27 cellular contexts compared by ENCODE assay signal in genomic region chr14:89440997-89441909, GRCh38. TPM values are rescaled to one million over a fixed set of nuclear protein-coding genes. Genes with fewer than 3 reads are reported as not detected.
DNase-seq lines count a peak whose midpoint lies in the region; ATAC-seq, FAIRE-seq and TF ChIP-seq lines count a peak whose summit lies in the region.
"Had no signal": no experiment of that assay in that cellular context is flagged by ENCODE, and none has a peak within 500 bp of the region (broad histone marks: within the 10 kb centered on the region; RNA-seq: fewer than 3 reads in every experiment).

No MANE protein-coding gene starts in this region.

- H3K14ac ChIP-seq in H9 (ENCODE audit: insufficient read depth, low read length): no peak overlapping the region; the same call in 1 of the 2 replicates

- peak overlapping the region; percentile 80 for H2BK12ac ChIP-seq in H9 (ENCODE audit: insufficient read length, low read depth, low read length)

- H3K9me1 ChIP-seq in K562 (ENCODE audit: control insufficient read depth, insufficient read depth, low read length): no peaks in the 10 kb centered on the region

- H3K79me2 ChIP-seq in H9 (ENCODE audit: insufficient read depth, low read length) (peaks cover 2% of the 10 kb centered on the region; the same call in 1 of the 2 replicates), K562 (ENCODE audit: control insufficient read depth, insufficient read depth, low read length) (no peaks in the 10 kb centered on the region)

- peak overlapping the region; percentile 68 for H3K18ac ChIP-seq in H9 (ENCODE audit: insufficient read length, low read depth, low read length)

- no TSS peak for BruUV-seq in K562 (replicated peaks; lab: Mats Ljungman, UMichigan)
- BruUV-seq in Calu3 (replicated peaks; lab: Mats Ljungman, UMichigan): no TSS peak

- H4K20me1 ChIP-seq in H9 (ENCODE audit: control insufficient read depth, insufficient read depth, insufficient read length) (no peaks in the 10 kb centered on the region), K562 (replicated peaks; ENCODE audit: control insufficient read depth, insufficient read depth, low read length) (no peaks in the 10 kb centered on the region)

- TF ChIP-seq POLR2A in K562 (conservative IDR thresholded peaks at IDR 0.05): no peak

- FAIRE-seq in K562 (lab: Jason Lieb, UNC): no peak
- FAIRE-seq: RCC 7860 had no signal

- no peak overlapping the region for H4K91ac ChIP-seq in H9 (ENCODE audit: insufficient read length, low read depth, low read length)

- peak overlapping the region; percentile 21 for H3K27ac Mint-ChIP-seq in CD8-positive, alpha-beta T cell
- H3K27ac Mint-ChIP-seq in H9 (peak overlapping the region; percentile 97 to 99 (median 99)), Calu3 (ENCODE audit: unreplicated experiment) (no peak overlapping the region)
- H3K27ac Mint-ChIP-seq: activated CD4-positive, alpha-beta memory T cell treated with anti-CD3 and anti-CD28 coated beads for 36 hours; stimulated activated naive CD8-positive, alpha-beta T cell treated with anti-CD3 and anti-CD28 coated beads, Interleukin-15, Interleukin-2, amounts not matched to agents 100 ng/mL and 50 ng/mL, for 24 hours had no signal

- no peak overlapping the region for H3K4me3 ChIP-seq in CD8-positive, alpha-beta T cell (ENCODE audit: low read depth, low read length)
- no peak overlapping the region for H3K4me3 ChIP-seq in K562
- H3K4me3 ChIP-seq in iPS-20b (ENCODE audit: low read length): peak overlapping the region; percentile 48; the same call in 1 of the 2 replicates
- H3K4me3 ChIP-seq: cardiac muscle cell, dorsolateral prefrontal cortex, spleen, thyroid gland had no signal

- in situ Hi-C loops in K562 (cut with MboI): no loop called here

- no peak overlapping the region for H2AFZ ChIP-seq in H9 (ENCODE audit: low read length)
- no peak overlapping the region for H2AFZ ChIP-seq in K562 (ENCODE audit: low read depth, low read length)

- H3K56ac ChIP-seq in H9 (ENCODE audit: insufficient read length, low read depth, low read length): no peak overlapping the region

- no peak overlapping the region for H2BK20ac ChIP-seq in H9 (ENCODE audit: low read depth, low read length, poor library complexity, severe bottlenecking)

- no peak for TF ChIP-seq EP300 in K562 (IDR thresholded peaks at IDR 0.05; ENCODE audit: low read length)

- H4K8ac ChIP-seq in H9 (replicated peaks; ENCODE audit: insufficient read length, low read depth, low read length): no peak overlapping the region

- no peak overlapping the region for H3T11ph ChIP-seq in H9 (ENCODE audit: low read length)

- H3K4me3 Mint-ChIP-seq in CD8-positive, alpha-beta T cell: no peak overlapping the region
- peak overlapping the region; percentile 17 to 65 for H3K4me3 Mint-ChIP-seq in H9
- H3K4me3 Mint-ChIP-seq in Calu3 (ENCODE audit: low read depth, unreplicated experiment): no peak overlapping the region
- H3K4me3 Mint-ChIP-seq: activated CD4-positive, alpha-beta memory T cell treated with anti-CD3 and anti-CD28 coated beads for 36 hours; CD14-positive monocyte; naive thymus-derived CD8-positive, alpha-beta T cell; stimulated activated naive CD8-positive, alpha-beta T cell treated with anti-CD3 and anti-CD28 coated beads, Interleukin-15, Interleukin-2, amounts not matched to agents 100 ng/mL and 50 ng/mL, for 24 hours had no signal

- H3K23me2 ChIP-seq in H9 (ENCODE audit: insufficient read length, low read depth, low read length, poor library complexity, severe bottlenecking): no peaks in the 10 kb centered on the region

- POLR2A ChIA-PET in CD8-positive, alpha-beta T cell (lab: Charles Lee): no interaction called here
- POLR2A ChIA-PET in K562 (lab: Yijun Ruan, JAX): interaction anchor here (0.6 kb wide), 1 partner anchor 89 kb away, joined by 3 read pairs; no protein-coding TSS in a partner anchor

- no peak overlapping the region for H3K4ac ChIP-seq in H9 (ENCODE audit: low read depth, low read length)

- no peaks in the 10 kb centered on the region for H3K9me3 ChIP-seq in CD8-positive, alpha-beta T cell (ENCODE audit: low read length)
- H3K9me3 ChIP-seq in H9 (ENCODE audit: control insufficient read depth, low read depth, low read length) (no peaks in the 10 kb centered on the region), K562 (replicated peaks; ENCODE audit: control insufficient read depth, insufficient read depth, low read depth, low read length) (no peaks in the 10 kb centered on the region), iPS-20b (ENCODE audit: insufficient read depth, low read depth, low read length) (no peaks in the 10 kb centered on the region)
- H3K9me3 ChIP-seq: spleen, thyroid gland had no signal

- no peak for ATAC-seq in CD8-positive, alpha-beta T cell
- ATAC-seq in K562: peak; percentile 78
- ATAC-seq: left cardiac atrium; naive thymus-derived CD8-positive, alpha-beta T cell had no signal

- H2BK15ac ChIP-seq in H9 (ENCODE audit: low read depth, low read length): no peak overlapping the region

- H3K4me2 ChIP-seq in H9 (ENCODE audit: insufficient read depth, insufficient read length, low read length): peak overlapping the region; percentile 66
- H3K4me2 ChIP-seq in K562 (ENCODE audit: insufficient read depth, low read length): no peak overlapping the region

- no peak overlapping the region for H2BK5ac ChIP-seq in H9 (ENCODE audit: insufficient read length, low read length)

- no peaks in the 10 kb centered on the region for H3K9me3 Mint-ChIP-seq in CD8-positive, alpha-beta T cell
- H3K9me3 Mint-ChIP-seq in H9 (no peaks in the 10 kb centered on the region; a peak in 1 of 5 replicates), Calu3 (ENCODE audit: low read depth, unreplicated experiment) (no peaks in the 10 kb centered on the region)
- H3K9me3 Mint-ChIP-seq: stimulated activated naive CD8-positive, alpha-beta T cell treated with anti-CD3 and anti-CD28 coated beads, Interleukin-15, Interleukin-2, amounts not matched to agents 100 ng/mL and 50 ng/mL, for 24 hours had no signal

- no peak overlapping the region for H2BK120ac ChIP-seq in H9 (ENCODE audit: low read depth, low read length, poor library complexity, severe bottlenecking)

- H3K4me1 ChIP-seq in CD8-positive, alpha-beta T cell (ENCODE audit: insufficient read depth, low read length): peaks cover 39% of the 10 kb centered on the region
- H3K4me1 ChIP-seq in H9 (ENCODE audit: insufficient read depth, low read length) (peaks cover 19% of the 10 kb centered on the region; the same call in 1 of the 2 replicates), K562 (replicated peaks in 1 of 2; ENCODE audit: control insufficient read depth in 2 of 2, insufficient read depth in 2 of 2, low read length in 2 of 2) (no peaks in the 10 kb centered on the region; a peak in 1 of 5 replicates), iPS-20b (ENCODE audit: insufficient read depth, low read length) (peaks cover 30% of the 10 kb centered on the region)

- TF ChIP-seq RAD21 in K562 (CRISPR knock-in tag; conservative IDR thresholded peaks at IDR 0.05 in 1 of 2, IDR thresholded peaks at IDR 0.05 in 1 of 2): no peak

- peak overlapping the region; percentile 33 for H3K9ac ChIP-seq in H9 (ENCODE audit: extremely low read depth, insufficient read length, low read length)
- no peak overlapping the region for H3K9ac ChIP-seq in K562 (ENCODE audit: insufficient read depth in 1 of 2, low read depth in 2 of 2, low read length in 2 of 2)
- peak overlapping the region; percentile 66 for H3K9ac ChIP-seq in iPS-20b (ENCODE audit: low read depth, low read length)

- H3K79me1 ChIP-seq in H9 (ENCODE audit: insufficient read depth, low read depth, low read length, poor library complexity, severe bottlenecking): no peaks in the 10 kb centered on the region

- no peak for DNase-seq in CD8-positive, alpha-beta T cell
- peak; percentile 93 for DNase-seq in H9
- DNase-seq in K562 (ENCODE audit: extremely low read depth in 1 of 4, low spot score in 3 of 4): peak in 3 of 4 experiments; percentile 10 to 54 (median 21)
- DNase-seq in medulla oblongata (ENCODE audit: extremely low spot score): no peak
- DNase-seq in Calu3: no peak
- no peak for DNase-seq in AG08396 (ENCODE audit: low spot score)
- DNase-seq in NAMALWA (ENCODE audit: low spot score): no peak
- DNase-seq: activated CD4-positive, alpha-beta memory T cell treated with anti-CD3 and anti-CD28 coated beads for 36 hours; activated T-cell treated with anti-CD3 and anti-CD28 coated beads for 4 hours; anterior cingulate cortex; dorsolateral prefrontal cortex; GDM1; left cardiac atrium; naive thymus-derived CD8-positive, alpha-beta T cell; NCI-H1105 treated with DMSO at 0.1 percent for 48 hours; NCI-H2081; retina; spleen; stimulated activated CD4-positive, alpha-beta T cell treated with anti-CD3 and anti-CD28 coated beads, Interleukin-4, amount 100 ng/mL, for 24 hours; T-helper 2 cell; thyroid gland had no signal

- H3K27ac ChIP-seq in CD8-positive, alpha-beta T cell (ENCODE audit: low read depth, low read length): no peak overlapping the region
- H3K27ac ChIP-seq in H9 (ENCODE audit: insufficient read length, low read depth, low read length) (peak overlapping the region; percentile 93), K562 (ENCODE audit: extremely low read depth, low read depth, low read length) (no peak overlapping the region), iPS-20b (ENCODE audit: low read length) (peak overlapping the region; percentile 66)
- H3K27ac ChIP-seq: cardiac muscle cell, dorsolateral prefrontal cortex, epithelial cell of prostate, thyroid gland had no signal

- intact Hi-C loops in CD8-positive, alpha-beta T cell (cut with DNase I, micrococcal nuclease): no loop called here
- intact Hi-C loops in K562 (cut with micrococcal nuclease): no loop called here
- intact Hi-C loops in Calu3 (cut with micrococcal nuclease; ENCODE audit: unreplicated experiment): no loop called here

- no peak overlapping the region for H3K23ac ChIP-seq in H9 (ENCODE audit: insufficient read length, low read depth, low read length)

- no CpG with 5 or more reads among the region's 11 CpGs for WGBS in H9 (ENCODE audit: extremely low coverage, insufficient read length, low lambda C conversion rate)
- 9% methylated on average over 10 of the region's 11 CpGs for WGBS in K562 (ENCODE audit: insufficient coverage, low coverage, missing lambda C conversion rate)

- H3K27me3 ChIP-seq in CD8-positive, alpha-beta T cell (ENCODE audit: insufficient read depth, low read length): no peaks in the 10 kb centered on the region
- no peaks in the 10 kb centered on the region for H3K27me3 ChIP-seq in H9 (ENCODE audit: insufficient read depth, low read length)
- no peaks in the 10 kb centered on the region; a peak in 1 of 5 replicates for H3K27me3 ChIP-seq in K562 (ENCODE audit: control insufficient read depth in 2 of 2, insufficient read depth in 2 of 2, low read length in 2 of 2)
- H3K27me3 ChIP-seq in iPS-20b (ENCODE audit: insufficient read depth, low read length): no peaks in the 10 kb centered on the region
- H3K27me3 ChIP-seq: cardiac muscle cell, dorsolateral prefrontal cortex, spleen, thyroid gland had no signal

- TF ChIP-seq CTCF in CD8-positive, alpha-beta T cell (IDR thresholded peaks at IDR 0.05): no peak
- TF ChIP-seq CTCF in H9 (conservative IDR thresholded peaks at IDR 0.05): no peak
- TF ChIP-seq CTCF in K562 (IDR thresholded peaks at IDR 0.05 in 2 of 3, conservative IDR thresholded peaks at IDR 0.05 in 1 of 3; ENCODE audit: insufficient read depth in 2 of 3, low read depth in 1 of 3, low read length in 3 of 3): no peak
- TF ChIP-seq CTCF in Calu3 (IDR thresholded peaks at IDR 0.05; ENCODE audit: unreplicated experiment): no peak

- H2AK5ac ChIP-seq in H9 (ENCODE audit: insufficient read length, low read length): no peak overlapping the region

- H4K5ac ChIP-seq in H9 (ENCODE audit: insufficient read length, low read depth, low read length): peak overlapping the region; percentile 67

- CTCF ChIA-PET in CD8-positive, alpha-beta T cell (lab: Charles Lee): no interaction called here
- CTCF ChIA-PET in K562 (lab: Yijun Ruan, JAX; ENCODE audit: low intra/inter-chr PET ratio): no interaction called here
- CTCF ChIA-PET in Calu3 (lab: Charles Lee): no interaction called here

- no peaks in the 10 kb centered on the region for H3K36me3 ChIP-seq in CD8-positive, alpha-beta T cell (ENCODE audit: insufficient read depth, low read length)
- no peaks in the 10 kb centered on the region for H3K36me3 ChIP-seq in K562 (ENCODE audit: control insufficient read depth, insufficient read depth, low read length)
- 0 out of 2 replicates have a peak, but pooled peaks cover 2% of the 10 kb centered on the region for H3K36me3 ChIP-seq in iPS-20b (ENCODE audit: insufficient read depth, low read depth, low read length)
- H3K36me3 ChIP-seq: cardiac muscle cell, spleen, thyroid gland had no signal

- peaks cover 66% of the 10 kb centered on the region for H3K4me1 Mint-ChIP-seq in CD8-positive, alpha-beta T cell (ENCODE audit: low read depth)
- peaks cover 61 to 78% of the 10 kb centered on the region in 2 experiments for H3K4me1 Mint-ChIP-seq in H9
- H3K4me1 Mint-ChIP-seq in Calu3 (ENCODE audit: low read depth, unreplicated experiment): no peaks in the 10 kb centered on the region

- no peaks in the 10 kb centered on the region for H3K27me3 Mint-ChIP-seq in CD8-positive, alpha-beta T cell (ENCODE audit: low read depth)
- H3K27me3 Mint-ChIP-seq in H9 (ENCODE audit: low read depth): no peaks in the 10 kb centered on the region
- H3K27me3 Mint-ChIP-seq in Calu3 (ENCODE audit: unreplicated experiment): no peaks in the 10 kb centered on the region
- H3K27me3 Mint-ChIP-seq: activated CD4-positive, alpha-beta memory T cell treated with anti-CD3 and anti-CD28 coated beads for 36 hours; naive thymus-derived CD8-positive, alpha-beta T cell; stimulated activated naive CD8-positive, alpha-beta T cell treated with anti-CD3 and anti-CD28 coated beads, Interleukin-15, Interleukin-2, amounts not matched to agents 100 ng/mL and 50 ng/mL, for 24 hours had no signal

- peaks cover 20% of the 10 kb centered on the region for H3K36me3 Mint-ChIP-seq in CD8-positive, alpha-beta T cell
- H3K36me3 Mint-ChIP-seq in H9 (ENCODE audit: insufficient read depth in 1 of 3, low read depth in 3 of 3): peaks cover 7 to 12% (median 8%) of the 10 kb centered on the region in 3 experiments
- H3K36me3 Mint-ChIP-seq in Calu3 (ENCODE audit: insufficient read depth, unreplicated experiment): no peaks in the 10 kb centered on the region

RNA-seq across cellular contexts. Expression of gene FOXN3, which starts 24.2 kb away (rescaled TPM):
- total RNA-seq in CD8-positive, alpha-beta T cell: 100 to 1,000 TPM; 134 to 139 TPM
- 114 and 125 TPM in 2 replicates for total RNA-seq in H9 (2021)
- total RNA-seq in K562 (2011; cell fraction: chromatin; rRNA removed; ENCODE audit: low replicate concordance): 3.1 and 4.8 TPM in 2 replicates
- 1.8 and 2.0 TPM in 2 replicates for total RNA-seq in K562 (2011; cell fraction: nucleolus; rRNA removed)
- 2.7 and 3.7 TPM in 2 replicates for total RNA-seq in K562 (2011; cell fraction: nucleoplasm; rRNA removed)
- 0.50 and 2.0 TPM in 2 replicates for total RNA-seq in K562 (2014; rRNA removed)
- total RNA-seq in K562 (2014; rRNA removed; fragmentation: Illumina TruSeq; extraction: Trizol): 0.35 and 0.36 TPM in 2 replicates
- total RNA-seq in K562 (2015; rRNA removed; fragmentation: Illumina TruSeq; extraction: Trizol): 0.40 and 0.57 TPM in 2 replicates
- total RNA-seq in K562 (2021): 1.3 and 1.7 TPM in 2 replicates
- polyA plus RNA-seq in K562 (2011; rRNA removed): 0.36 and 0.79 TPM in 2 replicates
- polyA plus RNA-seq in K562 (2011; cell fraction: cytosol; rRNA removed): 0.15 and 0.29 TPM in 2 replicates
- 0.24 and 0.34 TPM in 2 replicates for polyA plus RNA-seq in K562 (2011; cell fraction: nucleus; rRNA removed)
- polyA plus RNA-seq in K562 (2012): 0.59 and 1.4 TPM in 2 replicates
- 0.55 and 0.66 TPM in 2 replicates for polyA plus RNA-seq in K562 (2014; fragmentation: Illumina TruSeq; extraction: Trizol)
- polyA plus RNA-seq in K562 (2014; fragmentation: Nextera tagmentation; extraction: Ambion mirVana): under 1 TPM; 0.07 to 0.39 TPM
- 0.32 and 0.57 TPM in 2 replicates for polyA plus RNA-seq in K562 (2014; rRNA removed)
- 0.42 and 0.48 TPM in 2 replicates for polyA minus RNA-seq in K562 (2011; rRNA and poly(A)+ RNA removed)
- 0.29 and 1.5 TPM in 2 replicates for polyA minus RNA-seq in K562 (2011; cell fraction: cytosol; rRNA and poly(A)+ RNA removed)
- polyA minus RNA-seq in K562 (2011; cell fraction: nucleus; rRNA and poly(A)+ RNA removed): 0.78 and 1.2 TPM in 2 replicates
- total RNA-seq in Calu3 (2022): 11.8 and 12.1 TPM in 2 replicates

Comparison
In these comparisons a context has a peak if more than half of its experiments do, and no peak if none do; other contexts are left out.
1. DNase-seq: peak in H9 (single experiment) and K562 (3 of 4); none in CD8-positive, alpha-beta T cell (0 of 7), medulla oblongata (single experiment), Calu3 (single experiment), AG08396 (single experiment) and NAMALWA (single experiment).
2. H3K27ac ChIP-seq: peak in H9 (single experiment) and iPS-20b (single experiment); none in CD8-positive, alpha-beta T cell (single experiment) and K562 (single experiment).
3. H3K4me3 Mint-ChIP-seq: peak in H9 (2 of 2); none in CD8-positive, alpha-beta T cell (single experiment) and Calu3 (single experiment).
4. H3K9ac ChIP-seq: peak in H9 (single experiment) and iPS-20b (single experiment); none in K562 (0 of 2).